Comparison of ENCODE assay signal across 26 cellular contexts in the genomic region with DNA sequence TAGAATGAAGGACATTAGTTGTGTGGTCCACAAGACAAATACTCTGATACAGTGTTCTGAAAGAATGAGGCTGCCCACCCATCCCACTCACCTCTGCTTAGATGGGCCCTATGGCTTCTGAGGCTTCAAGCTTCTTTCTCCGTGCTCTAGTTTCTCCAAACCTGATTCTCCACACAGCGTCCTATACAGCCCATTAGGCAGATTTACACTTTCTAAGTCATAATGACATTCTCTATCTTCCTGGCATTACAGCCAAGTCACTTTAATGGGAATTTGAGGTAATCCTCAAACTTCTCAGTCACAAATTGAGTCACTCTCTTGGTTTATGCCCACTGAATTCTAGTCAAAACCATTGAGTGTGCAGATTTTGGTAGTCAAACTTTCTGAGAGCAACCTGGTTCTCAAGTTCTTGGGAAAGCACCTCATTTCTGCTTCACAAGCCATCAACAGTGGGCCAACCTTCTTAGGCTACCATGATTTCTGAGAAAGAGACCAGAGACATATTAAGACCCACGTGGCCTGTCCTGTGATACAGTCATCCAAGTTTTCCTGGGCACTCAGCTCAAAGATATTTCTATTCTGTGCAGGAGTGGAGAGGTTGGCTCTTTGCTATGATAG.
"Had no signal": no experiment of that assay in that cellular context is flagged by ENCODE, and none has a peak within 500 bp of the region (broad histone marks: within the 10 kb centered on the region; RNA-seq: fewer than 3 reads in every experiment).

No MANE protein-coding gene starts in this region.

- H3K4me3 Mint-ChIP-seq: activated CD8-positive, alpha-beta T cell treated with anti-CD3 and anti-CD28 coated beads for 36 hours; activated naive CD8-positive, alpha-beta T cell treated with anti-CD3 and anti-CD28 coated beads, Interleukin-2, amount 50 U/mL, for 24 hours; activated T-helper 1 cell treated with anti-CD3 and anti-CD28 coated beads, Interleukin-12 subunit alpha, Interleukin-12 subunit beta, Interleukin-2, Interleukin-4 antibody, amounts not matched to agents 30 ng/mL and 10 ng/mL and 1 ng/mL, durations not matched to agents 14 hours and 24 hours and 36 hours had no signal

- H3K27ac Mint-ChIP-seq: activated CD8-positive, alpha-beta T cell treated with anti-CD3 and anti-CD28 coated beads for 36 hours; activated naive CD4-positive, alpha-beta T cell treated with anti-CD3 and anti-CD28 coated beads, Interleukin-2, amount 50 U/mL, for 72 hours; activated naive CD8-positive, alpha-beta T cell treated with anti-CD3 and anti-CD28 coated beads, Interleukin-2, amount 50 U/mL, for 24 hours; activated T-helper 1 cell treated with anti-CD3 and anti-CD28 coated beads, Interleukin-12 subunit alpha, Interleukin-12 subunit beta, Interleukin-2, Interleukin-4 antibody, amounts not matched to agents 30 ng/mL and 10 ng/mL and 1 ng/mL, durations not matched to agents 14 hours and 24 hours and 36 hours had no signal

- ATAC-seq: activated CD8-positive, alpha-beta T cell treated with anti-CD3 and anti-CD28 coated beads for 36 hours; activated naive CD4-positive, alpha-beta T cell treated with anti-CD3 and anti-CD28 coated beads, Interleukin-2, amount 50 U/mL, for 72 hours; activated naive CD8-positive, alpha-beta T cell treated with anti-CD3 and anti-CD28 coated beads, Interleukin-2, amount 50 U/mL, for 24 hours; body of pancreas; Panc1; SK-N-SH treated with all-trans-retinoic acid at 6 μM for 48 hours had no signal

- H3K9me3 Mint-ChIP-seq: activated CD8-positive, alpha-beta T cell treated with anti-CD3 and anti-CD28 coated beads for 36 hours; activated naive CD4-positive, alpha-beta T cell treated with anti-CD3 and anti-CD28 coated beads, Interleukin-2, amount 50 U/mL, for 72 hours; activated naive CD8-positive, alpha-beta T cell treated with anti-CD3 and anti-CD28 coated beads, Interleukin-2, amount 50 U/mL, for 24 hours; activated T-helper 1 cell treated with anti-CD3 and anti-CD28 coated beads, Interleukin-12 subunit alpha, Interleukin-12 subunit beta, Interleukin-2, Interleukin-4 antibody, amounts not matched to agents 30 ng/mL and 10 ng/mL and 1 ng/mL, durations not matched to agents 14 hours and 24 hours and 36 hours had no signal

- DNase-seq: activated CD4-positive, CD25-positive, alpha-beta regulatory T cell; activated CD8-positive, alpha-beta memory T cell treated with anti-CD3 and anti-CD28 coated beads, Interleukin-2, amount 50 U/mL, for 4 hours; activated CD8-positive, alpha-beta T cell treated with anti-CD3 and anti-CD28 coated beads for 36 hours; activated effector memory CD4-positive, alpha-beta T cell treated with anti-CD3 and anti-CD28 coated beads, Interleukin-2, amount 50 U/mL, for 16 hours; activated naive CD4-positive, alpha-beta T cell treated with Interleukin-2 at 50 U/mL for 16 hours; activated naive CD8-positive, alpha-beta T cell treated with anti-CD3 and anti-CD28 coated beads, Interleukin-2, amount 50 U/mL, for 24 hours; amniotic stem cell; body of pancreas; central memory CD4-positive, alpha-beta T cell; NCI-H1092; NCI-H1417; NCI-H2029; NCI-H2107; NCI-H2171 treated with DMSO at 0.1 percent for 48 hours; NCI-H226; NCI-H510A; NCI-H526 treated with DMSO at 0.1 percent for 48 hours; NCI-H82; OCI-M1; Right ventricle myocardium superior; SJCRH30; SW 1271 had no signal
